Comparison of ENCODE assay signal across 18 cellular contexts in genomic region chr19:58536852-58537798, GRCh38. TPM values are rescaled to one million over a fixed set of nuclear protein-coding genes. Genes with fewer than 3 reads are reported as not detected.
DNase-seq lines count a peak whose midpoint lies in the region; ATAC-seq and TF ChIP-seq lines count a peak whose summit lies in the region.
"Had no signal": no experiment of that assay in that cellular context is flagged by ENCODE, and none has a peak within 500 bp of the region (broad histone marks: within the 10 kb centered on the region; RNA-seq: fewer than 3 reads in every experiment).

No MANE protein-coding gene starts in this region.

- H3K4me3 ChIP-seq in iPS-15b (ENCODE audit: low read depth, low read length) (peak overlapping the region; percentile 67), upper lobe of right lung (no peak overlapping the region), uterus (no peak overlapping the region)

- intact Hi-C loops in natural killer cell (cut with micrococcal nuclease): no loop called here
- intact Hi-C loops in upper lobe of right lung (cut with DNase I): no loop called here
- intact Hi-C loops in uterus (cut with DNase I; ENCODE audit: low total_unique reads): no loop called here

- H3K27me3 ChIP-seq in iPS-15b (ENCODE audit: control insufficient read depth, insufficient read depth, low read length): peaks cover 25% of the 10 kb centered on the region
- H3K27me3 ChIP-seq in upper lobe of right lung: peaks cover 14% of the 10 kb centered on the region
- peaks cover 4% of the 10 kb centered on the region in 2 donors for H3K27me3 ChIP-seq in uterus
- H3K27me3 ChIP-seq: adrenal gland had no signal

- DNase-seq in natural killer cell treated with Interleukin-12 subunit alpha and Interleukin-12 subunit beta and Interleukin-15 and Interleukin-18, amount 100 ng/mL, for 72 hours (ENCODE audit: low spot score): no peak
- no peak for DNase-seq in natural killer cell
- no peak for DNase-seq in T-cell
- DNase-seq in upper lobe of right lung: no peak
- DNase-seq in SKM-1 (lab: John Stamatoyannopoulos, UW; ENCODE audit: unreplicated experiment): no peak
- DNase-seq in dermis blood vessel endothelial cell: no peak
- DNase-seq in uterus: no peak
- DNase-seq: adrenal gland; GF-D8; heart left ventricle; kidney glomerular epithelial cell; NCI-H526; sigmoid colon; SK-N-SH; stimulated activated CD4-positive, alpha-beta T cell treated with anti-CD3 and anti-CD28 coated beads, Interleukin-2, amount 100 ng/mL, for 24 hours had no signal

- peaks cover 2% of the 10 kb centered on the region for H3K4me1 ChIP-seq in iPS-15b (ENCODE audit: control insufficient read depth, insufficient read depth, low read length)
- H3K4me1 ChIP-seq in upper lobe of right lung: peaks cover 11% of the 10 kb centered on the region
- peaks cover 0 to 3% of the 10 kb centered on the region in 2 donors for H3K4me1 ChIP-seq in uterus
- H3K4me1 ChIP-seq: adrenal gland had no signal

- H3K9me3 Mint-ChIP-seq in natural killer cell treated with Interleukin-12 subunit alpha and Interleukin-12 subunit beta and Interleukin-15 and Interleukin-18, amount 100 ng/mL, for 72 hours: no peaks in the 10 kb centered on the region
- H3K9me3 Mint-ChIP-seq in natural killer cell: no peaks in the 10 kb centered on the region
- H3K9me3 Mint-ChIP-seq in T-cell: no peaks in the 10 kb centered on the region

- ATAC-seq in natural killer cell treated with Interleukin-12 subunit alpha and Interleukin-12 subunit beta and Interleukin-15 and Interleukin-18, amount 100 ng/mL, for 72 hours: peak; percentile 17 to 28
- ATAC-seq in natural killer cell (no peak), T-cell (replicated peaks in 1 of 4) (no peak), upper lobe of right lung (peak; percentile 25)

- CTCF ChIA-PET in T-cell (lab: Charles Lee): no interaction called here

- H3K27ac ChIP-seq in upper lobe of right lung: no peak overlapping the region
- H3K27ac ChIP-seq in uterus: no peak overlapping the region
- H3K27ac ChIP-seq: adrenal gland, sigmoid colon, suprapubic skin had no signal

- no peak overlapping the region for H3K27ac Mint-ChIP-seq in natural killer cell treated with Interleukin-12 subunit alpha and Interleukin-12 subunit beta and Interleukin-15 and Interleukin-18, amount 100 ng/mL, for 72 hours
- no peak overlapping the region for H3K27ac Mint-ChIP-seq in natural killer cell
- H3K27ac Mint-ChIP-seq in T-cell: no peak overlapping the region

- H3K9me3 ChIP-seq in iPS-15b (ENCODE audit: control insufficient read depth, insufficient read depth, low read length): no peaks in the 10 kb centered on the region
- H3K9me3 ChIP-seq in upper lobe of right lung: no peaks in the 10 kb centered on the region
- H3K9me3 ChIP-seq in uterus: no peaks in the 10 kb centered on the region
- H3K9me3 ChIP-seq: adrenal gland, heart left ventricle, sigmoid colon, SK-N-SH, suprapubic skin had no signal

- H3K36me3 ChIP-seq in iPS-15b (ENCODE audit: control insufficient read depth, insufficient read depth, low read length) (no peaks in the 10 kb centered on the region), upper lobe of right lung (no peaks in the 10 kb centered on the region), uterus (no peaks in the 10 kb centered on the region)
- H3K36me3 ChIP-seq: adrenal gland, cardiac muscle cell, heart left ventricle, sigmoid colon, suprapubic skin had no signal

- no peak overlapping the region for H3K9ac ChIP-seq in iPS-15b (ENCODE audit: low read depth, low read length)
- H3K9ac ChIP-seq: SK-N-SH had no signal

- peaks cover 9 to 12% of the 10 kb centered on the region in 2 donors for H3K27me3 Mint-ChIP-seq in natural killer cell treated with Interleukin-12 subunit alpha and Interleukin-12 subunit beta and Interleukin-15 and Interleukin-18, amount 100 ng/mL, for 72 hours
- H3K27me3 Mint-ChIP-seq in natural killer cell (ENCODE audit: low read depth in 2 of 2) (peaks cover 0 to 13% of the 10 kb centered on the region in 2 donors), T-cell (peaks cover 0 to 7% of the 10 kb centered on the region in 2 donors)

- H3K36me3 Mint-ChIP-seq in natural killer cell treated with Interleukin-12 subunit alpha and Interleukin-12 subunit beta and Interleukin-15 and Interleukin-18, amount 100 ng/mL, for 72 hours: no peaks in the 10 kb centered on the region
- H3K36me3 Mint-ChIP-seq in natural killer cell: no peaks in the 10 kb centered on the region
- H3K36me3 Mint-ChIP-seq in T-cell: no peaks in the 10 kb centered on the region

- POLR2A ChIA-PET in T-cell (lab: Charles Lee): no interaction called here

- no peak for TF ChIP-seq CTCF in natural killer cell (IDR thresholded peaks at IDR 0.05)
- no peak for TF ChIP-seq CTCF in upper lobe of right lung (IDR thresholded peaks at IDR 0.05)
- TF ChIP-seq CTCF in uterus (IDR thresholded peaks at IDR 0.05): no peak

- H3K4me1 Mint-ChIP-seq in natural killer cell treated with Interleukin-12 subunit alpha and Interleukin-12 subunit beta and Interleukin-15 and Interleukin-18, amount 100 ng/mL, for 72 hours (ENCODE audit: low read depth in 2 of 2): peaks cover 0 to 3% of the 10 kb centered on the region in 2 donors
- H3K4me1 Mint-ChIP-seq in natural killer cell: peaks cover 0 to 11% of the 10 kb centered on the region in 2 donors
- peaks cover 6 to 12% (median 9%) of the 10 kb centered on the region in 3 donors for H3K4me1 Mint-ChIP-seq in T-cell

- no peak overlapping the region for H3K4me3 Mint-ChIP-seq in natural killer cell treated with Interleukin-12 subunit alpha and Interleukin-12 subunit beta and Interleukin-15 and Interleukin-18, amount 100 ng/mL, for 72 hours
- H3K4me3 Mint-ChIP-seq in natural killer cell (no peak overlapping the region), T-cell (peak overlapping the region; percentile 17 to 67 (median 66))

- no peak for TF ChIP-seq POLR2A in uterus (IDR thresholded peaks at IDR 0.05)

RNA-seq across cellular contexts. Expression of gene TRIM28, which starts 6.7 kb away (rescaled TPM):
- total RNA-seq in natural killer cell treated with Interleukin-12 subunit alpha and Interleukin-12 subunit beta and Interleukin-15 and Interleukin-18, amount 100 ng/mL, for 72 hours: 100 to 1,000 TPM; 424 to 774 TPM
- total RNA-seq in natural killer cell: 100 to 1,000 TPM; 330 to 451 (median 408) TPM
- total RNA-seq in T-cell: 100 to 1,000 TPM; 374 to 574 (median 403) TPM
- 199 TPM for total RNA-seq in upper lobe of right lung
- 259 and 492 TPM in 2 replicates for total RNA-seq in dermis blood vessel endothelial cell
- 100 to 1,000 TPM; 192 to 322 (median 280) TPM for total RNA-seq in uterus

RNA-seq across cellular contexts. Expression of gene ZBTB45, which starts 17.5 kb away (rescaled TPM):
- 10 to 100 TPM; 18.0 to 25.9 TPM for total RNA-seq in natural killer cell treated with Interleukin-12 subunit alpha and Interleukin-12 subunit beta and Interleukin-15 and Interleukin-18, amount 100 ng/mL, for 72 hours
- total RNA-seq in natural killer cell (10 to 100 TPM in 1 of 3 donors, 1 to 10 TPM in 2; 9.6 to 12.6 (median 9.8) TPM), T-cell (10 to 100 TPM in 4 of 5 donors, 1 to 10 TPM in 1; 8.3 to 27.8 (median 24.5) TPM), upper lobe of right lung (14.1 TPM), dermis blood vessel endothelial cell (6.1 and 9.3 TPM in 2 replicates), uterus (10 to 100 TPM in 1 of 4 donors, 1 to 10 TPM in 2, under 1 TPM in 1; 0.88 to 17.8 (median 3.8) TPM)

RNA-seq across cellular contexts. Expression of gene CHMP2A, which starts 17.8 kb away (rescaled TPM):
- total RNA-seq in natural killer cell treated with Interleukin-12 subunit alpha and Interleukin-12 subunit beta and Interleukin-15 and Interleukin-18, amount 100 ng/mL, for 72 hours: 10 to 100 TPM; 60.2 to 99.9 TPM
- 10 to 100 TPM; 82.7 to 95.7 (median 94.7) TPM for total RNA-seq in natural killer cell
- 10 to 100 TPM; 61.5 to 82.9 (median 79.3) TPM for total RNA-seq in T-cell
- total RNA-seq in upper lobe of right lung: 96.5 TPM
- 84.6 and 107 TPM in 2 replicates for total RNA-seq in dermis blood vessel endothelial cell
- 10 to 100 TPM; 30.9 to 77.8 (median 56.0) TPM for total RNA-seq in uterus

RNA-seq across cellular contexts. Expression of gene UBE2M, which starts 21.3 kb away (rescaled TPM):
- total RNA-seq in natural killer cell treated with Interleukin-12 subunit alpha and Interleukin-12 subunit beta and Interleukin-15 and Interleukin-18, amount 100 ng/mL, for 72 hours: 100 to 1,000 TPM; 161 to 183 TPM
- total RNA-seq in natural killer cell (10 to 100 TPM; 71.0 to 89.5 (median 81.9) TPM), T-cell (10 to 100 TPM; 35.6 to 53.5 (median 48.6) TPM), upper lobe of right lung (53.8 TPM), dermis blood vessel endothelial cell (58.9 and 67.6 TPM in 2 replicates), uterus (10 to 100 TPM in 3 of 4 donors, 1 to 10 TPM in 1; 6.1 to 63.7 (median 24.9) TPM)

RNA-seq across cellular contexts. Expression of gene SLC27A5, which starts 25.3 kb away (rescaled TPM):
- 10 to 100 TPM; 15.1 to 29.1 TPM for total RNA-seq in natural killer cell treated with Interleukin-12 subunit alpha and Interleukin-12 subunit beta and Interleukin-15 and Interleukin-18, amount 100 ng/mL, for 72 hours
- total RNA-seq in natural killer cell (1 to 10 TPM; 4.6 to 7.0 (median 4.7) TPM), T-cell (10 to 100 TPM in 4 of 5 donors, 1 to 10 TPM in 1; 8.4 to 18.3 (median 14.6) TPM), upper lobe of right lung (4.7 TPM), dermis blood vessel endothelial cell (3.7 and 4.1 TPM in 2 replicates), uterus (10 to 100 TPM in 1 of 4 donors, 1 to 10 TPM in 3; 1.8 to 10.2 (median 6.7) TPM)

Comparison
In these comparisons a context has a peak if more than half of its experiments do, and no peak if none do; other contexts are left out.
1. ATAC-seq: peak in natural killer cell treated with Interleukin-12 subunit alpha and Interleukin-12 subunit beta and Interleukin-15 and Interleukin-18, amount 100 ng/mL, for 72 hours (2 of 2) and upper lobe of right lung (single experiment); none in natural killer cell (0 of 3) and T-cell (0 of 4).
2. H3K4me3 Mint-ChIP-seq: peak in T-cell (3 of 3); none in natural killer cell treated with Interleukin-12 subunit alpha and Interleukin-12 subunit beta and Interleukin-15 and Interleukin-18, amount 100 ng/mL, for 72 hours (single experiment) and natural killer cell (single experiment).